ENCODE assay signal across 22 cellular contexts in the genomic region with DNA sequence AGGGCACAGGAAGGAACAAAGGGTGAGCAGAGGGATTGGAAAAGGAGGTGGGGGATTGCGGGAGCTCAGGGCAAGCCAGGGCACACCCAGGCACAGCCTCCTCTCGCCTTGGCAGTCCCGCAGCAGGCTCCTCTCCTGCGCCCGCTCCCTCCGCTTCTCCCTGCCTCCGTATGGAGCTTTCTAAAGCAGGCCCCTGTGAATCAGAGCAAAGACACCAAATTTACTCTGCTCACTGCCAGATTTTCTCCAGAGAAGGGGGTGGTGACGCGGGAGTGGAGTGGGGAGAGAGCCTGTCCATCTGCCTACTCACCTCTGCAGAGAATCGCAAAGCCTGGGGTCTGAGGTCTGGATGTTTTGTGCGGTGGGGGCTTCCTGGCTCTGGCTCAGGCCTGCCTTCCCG. TPM values are rescaled to one million over a fixed set of nuclear protein-coding genes. Genes with fewer than 3 reads are reported as not detected.
A peak's percentile ranks its signal among the peaks of the same experiment; 100 is the strongest.
DNase-seq lines count a peak whose midpoint lies in the region; ATAC-seq and TF ChIP-seq lines count a peak whose summit lies in the region.
"Had no signal": no experiment of that assay in that cellular context is flagged by ENCODE, and none has a peak within 500 bp of the region (broad histone marks: within the 10 kb centered on the region; RNA-seq: fewer than 3 reads in every experiment).

No MANE protein-coding gene starts in this region.

- no peaks in the 10 kb centered on the region for H3K9me3 Mint-ChIP-seq in GM23338
- no peaks in the 10 kb centered on the region for H3K9me3 Mint-ChIP-seq in HFFc6
- H3K9me3 Mint-ChIP-seq: CD4-positive, alpha-beta memory T cell; IgD-negative memory B cell had no signal

- H3K4me3 Mint-ChIP-seq in GM23338 (no peak overlapping the region), HFFc6 (no peak overlapping the region)
- H3K4me3 Mint-ChIP-seq: CD4-positive, alpha-beta memory T cell had no signal

- 0 out of 2 replicates have a peak overlapping the region, but pooled peaks have one; percentile 16 for H3K9ac ChIP-seq in BLaER1

- no peak overlapping the region; the same call in 1 of the 2 replicates for H3K4me2 ChIP-seq in BLaER1
- no peak overlapping the region for H3K4me2 ChIP-seq in GM23338

- H3K27ac ChIP-seq in BLaER1 = peak overlapping the region; percentile 54; the same call in 1 of the 2 replicates
- H3K27ac ChIP-seq in GM23338 (ENCODE audit: low read depth) = no peak overlapping the region
- peak overlapping the region; percentile 19 for H3K27ac ChIP-seq in cingulate gyrus (ENCODE audit: low read depth, low read length)
- H3K27ac ChIP-seq in SJCRH30 = no peak overlapping the region
- H3K27ac ChIP-seq: RWPE1, SJSA1 had no signal

- H3K36me3 Mint-ChIP-seq in GM23338 (ENCODE audit: low read depth) = no peaks in the 10 kb centered on the region
- H3K36me3 Mint-ChIP-seq in HFFc6 (ENCODE audit: low read depth) = no peaks in the 10 kb centered on the region
- H3K36me3 Mint-ChIP-seq: CD4-positive, alpha-beta memory T cell had no signal

- H3K4me1 Mint-ChIP-seq in GM23338 = no peaks in the 10 kb centered on the region
- no peaks in the 10 kb centered on the region for H3K4me1 Mint-ChIP-seq in HFFc6 (ENCODE audit: low read depth)
- H3K4me1 Mint-ChIP-seq: CD4-positive, alpha-beta memory T cell had no signal

- TF ChIP-seq CTCF in GM23338 (conservative IDR thresholded peaks at IDR 0.05; ENCODE audit: low read depth in 2 of 2) (no peak), HFFc6 (IDR thresholded peaks at IDR 0.05) (no peak)

- no peak overlapping the region for H2AFZ ChIP-seq in GM23338

- H4K20me1 ChIP-seq in BLaER1 = peaks cover 7% of the 10 kb centered on the region; the same call in 1 of the 2 replicates
- no peaks in the 10 kb centered on the region for H4K20me1 ChIP-seq in GM23338 (replicated peaks; ENCODE audit: insufficient read depth)

- ATAC-seq in GM23338 = peak; percentile 55

- H3K9me3 ChIP-seq in BLaER1 (no peaks in the 10 kb centered on the region), SJCRH30 (replicated peaks) (no peaks in the 10 kb centered on the region)
- H3K9me3 ChIP-seq: Caco-2, SJSA1 had no signal

- H3K27me3 Mint-ChIP-seq in GM23338 (ENCODE audit: insufficient read depth, low read depth, poor library complexity) (peaks cover 11% of the 10 kb centered on the region), HFFc6 (ENCODE audit: insufficient read depth) (peaks cover 24% of the 10 kb centered on the region)

- H3K36me3 ChIP-seq in BLaER1 = no peaks in the 10 kb centered on the region
- no peaks in the 10 kb centered on the region for H3K36me3 ChIP-seq in GM23338 (ENCODE audit: insufficient read depth)
- no peaks in the 10 kb centered on the region for H3K36me3 ChIP-seq in SJCRH30
- H3K36me3 ChIP-seq: BLaER1 treated with 17β-estradiol and CSF1 and Interleukin-3, amounts not matched to agents 10 nM and 100 nM; SJSA1 had no signal

- H3K4me3 ChIP-seq in BLaER1 (no peak overlapping the region), GM23338 (no peak overlapping the region), SJCRH30 (no peak overlapping the region)
- H3K4me3 ChIP-seq: BLaER1 treated with 17β-estradiol and CSF1 and Interleukin-3, amounts not matched to agents 10 nM and 100 nM; SJSA1 had no signal

- H3K9me2 ChIP-seq in GM23338 (ENCODE audit: insufficient read depth) = no peaks in the 10 kb centered on the region

- H3K4me1 ChIP-seq in BLaER1 (peaks cover 61% of the 10 kb centered on the region), GM23338 (ENCODE audit: insufficient read depth) (no peaks in the 10 kb centered on the region), SJCRH30 (no peaks in the 10 kb centered on the region)
- H3K4me1 ChIP-seq: Caco-2, SJSA1 had no signal

- DNase-seq in GM23338 (ENCODE audit: low spot score) (no peak), occipital lobe (lab: John Stamatoyannopoulos, UW) (peak; percentile 38), HFFc6 (no peak), NCI-H128 (lab: John Stamatoyannopoulos, UW; ENCODE audit: unreplicated experiment) (no peak), SJCRH30 (no peak)
- DNase-seq: Caco-2; CD4-positive, alpha-beta memory T cell; DMS153; GDM1; NCI-H1417; NCI-H1694 treated with DMSO at 0.1 percent for 48 hours; NCI-H226; NCI-H510A treated with DMSO at 0.1 percent for 48 hours; NCI-H748 treated with DMSO at 0.1 percent for 48 hours had no signal

- no peaks in the 10 kb centered on the region for H3K79me2 ChIP-seq in GM23338 (replicated peaks; ENCODE audit: insufficient read depth)

- no peaks in the 10 kb centered on the region for H3F3A ChIP-seq in GM23338 (replicated peaks; ENCODE audit: low read depth)

- no peak overlapping the region for H3K27ac Mint-ChIP-seq in GM23338
- no peak overlapping the region for H3K27ac Mint-ChIP-seq in HFFc6
- H3K27ac Mint-ChIP-seq: CD4-positive, alpha-beta memory T cell; IgD-negative memory B cell had no signal

- H3K27me3 ChIP-seq in BLaER1 (no peaks in the 10 kb centered on the region), GM23338 (ENCODE audit: insufficient read depth) (no peaks in the 10 kb centered on the region), SJCRH30 (0 out of 2 replicates have a peak, but pooled peaks cover 1% of the 10 kb centered on the region)
- H3K27me3 ChIP-seq: BLaER1 treated with 17β-estradiol and CSF1 and Interleukin-3, amounts not matched to agents 10 nM and 100 nM; SJSA1 had no signal

TF ChIP-seq in GM23338, 12 proteins besides CTCF, POLR2A, EP300 and RAD21 (continues in another document):
- no peak for TF ChIP-seq ZNF331 (CRISPR knock-in tag; IDR thresholded peaks at IDR 0.05; ENCODE audit: low read depth)
- no peak for TF ChIP-seq ZNF462 (CRISPR knock-in tag; IDR thresholded peaks at IDR 0.05)
- no peak for TF ChIP-seq JUNB (IDR thresholded peaks at IDR 0.05; ENCODE audit: unreplicated experiment)
- TF ChIP-seq EZH2phosphoT487 (IDR thresholded peaks at IDR 0.05; ENCODE audit: unreplicated experiment) = no peak
- TF ChIP-seq EZH2 (IDR thresholded peaks at IDR 0.05; ENCODE audit: low read depth, unreplicated experiment) = no peak
- TF ChIP-seq NANOG (IDR thresholded peaks at IDR 0.05; ENCODE audit: borderline replicate concordance) = no peak
- no peak for TF ChIP-seq STAT1 (IDR thresholded peaks at IDR 0.05; ENCODE audit: unreplicated experiment)
- no peak for TF ChIP-seq POLR2AphosphoS5 (IDR thresholded peaks at IDR 0.05; ENCODE audit: low read depth)

RNA-seq across cellular contexts. Expression of gene ATP2B2, which starts 20.0 kb away (rescaled TPM):
- total RNA-seq in GM23338 (2014; rRNA removed; shearing (Covaris generic)) = 0.35 and 0.63 TPM in 2 replicates
- 0.42 TPM in 1 of 2 replicates, not detected in the other for polyA plus RNA-seq in GM23338 (2016; fragmentation: Nextera tagmentation; extraction: Ambion mirVana)
- 79.5 TPM for total RNA-seq in occipital lobe
- not detected for total RNA-seq in HFFc6 (2021; fragmentation: NEBNext Ultra II Directional; extraction: Animal tissue kit (Norgen Biotek cat#: 25700))
- total RNA-seq in SJCRH30 (2014; rRNA removed; shearing (Covaris generic)) = not detected in 2 replicates
- total RNA-seq: Caco-2; CD4-positive, alpha-beta memory T cell; Daoy; M059J; SJSA1 had no signal
- polyA plus RNA-seq: CD4-positive, alpha-beta memory T cell; IgD-negative memory B cell had no signal

Comparison
In these comparisons a context has a peak if more than half of its experiments do, and no peak if none do; other contexts are left out.
1. H3K27ac ChIP-seq: peak in BLaER1 (single experiment) and cingulate gyrus (single experiment); none in GM23338 (single experiment) and SJCRH30 (single experiment).
2. RNA of gene ATP2B2, which starts 20.0 kb away (total RNA-seq): 79.5 TPM in occipital lobe (single experiment); 0.35 to 0.63 TPM in GM23338, not detected in SJCRH30 and not detected in HFFc6; every median in the first group is over 10 times any median in the second.